ENCODE assay signal across 29 cellular contexts in the genomic region with DNA sequence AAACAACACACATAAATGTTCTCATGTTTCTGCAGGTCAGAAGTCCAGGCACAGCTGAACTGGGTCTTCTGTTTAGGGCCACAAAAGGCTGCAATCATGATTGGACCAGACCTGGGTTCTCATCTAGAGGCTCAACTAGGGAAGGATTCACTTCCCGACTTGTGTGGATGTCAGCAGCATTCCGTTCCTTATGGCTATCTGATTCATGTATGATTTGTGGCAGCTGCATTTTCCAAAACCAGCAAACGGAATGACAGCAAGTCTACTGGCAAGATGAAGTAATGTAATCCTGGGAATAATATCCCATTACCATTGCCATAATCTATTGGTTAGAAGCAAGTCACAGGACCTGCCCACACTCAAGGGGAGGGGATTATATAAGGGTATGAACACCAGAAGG. TPM values are rescaled to one million over a fixed set of nuclear protein-coding genes. Genes with fewer than 3 reads are reported as not detected.
"Had no signal": no experiment of that assay in that cellular context is flagged by ENCODE, and none has a peak within 500 bp of the region (broad histone marks: within the 10 kb centered on the region; RNA-seq: fewer than 3 reads in every experiment).

No MANE protein-coding gene starts in this region.

- H3K27ac ChIP-seq: coronary artery, esophagus muscularis mucosa, lower lobe of right lung, pancreas, right lobe of liver, stomach, thoracic aorta, tibial nerve, upper lobe of left lung, uterus had no signal

- H3K9me3 ChIP-seq: esophagus muscularis mucosa, lower lobe of right lung, pancreas, right lobe of liver, stomach, thoracic aorta, tibial nerve, upper lobe of left lung, uterus had no signal

- H3K36me3 ChIP-seq: lower lobe of right lung, pancreas, right lobe of liver, stomach, thoracic aorta, uterus had no signal

- H3K27me3 ChIP-seq: esophagus muscularis mucosa, pancreas, right lobe of liver, stomach, tibial nerve, upper lobe of left lung, uterus had no signal

- H3K4me2 ChIP-seq: smooth muscle cell had no signal

- H3K4me3 ChIP-seq: coronary artery, esophagus muscularis mucosa, lower lobe of right lung, pancreas, right lobe of liver, smooth muscle cell, stomach, thoracic aorta, tibial nerve, upper lobe of left lung, uterus had no signal

- FAIRE-seq: endothelial cell of umbilical vein, keratinocyte, pancreas had no signal

- H3K4me1 ChIP-seq: lower lobe of right lung, pancreas, right lobe of liver, stomach, tibial nerve, upper lobe of left lung, uterus had no signal

- DNase-seq: dermis blood vessel endothelial cell; effector memory CD4-positive, alpha-beta T cell; foreskin melanocyte; left ventricle myocardium superior; lower lobe of right lung; natural killer cell; occipital lobe; pancreas; right lobe of liver; stimulated activated CD4-positive, alpha-beta T cell treated with anti-CD3 and anti-CD28 coated beads, Interleukin-12 subunit alpha, Interleukin-12 subunit beta, amount 100 ng/mL, for 4 hours; stimulated activated CD4-positive, alpha-beta T cell treated with anti-CD3 and anti-CD28 coated beads, Interleukin-1b, Interleukin-23, amount 100 ng/mL, for 48 hours; stimulated activated CD4-positive, alpha-beta T cell treated with anti-CD3 and anti-CD28 coated beads, Interleukin-4, amount 100 ng/mL, for 1 hour; stimulated activated CD8-positive, alpha-beta memory T cell treated with anti-CD3 and anti-CD28 coated beads, Interleukin-4, amount 100 ng/mL, for 48 hours; stimulated activated naive CD4-positive, alpha-beta T cell; stomach; substantia nigra; upper lobe of left lung; uterus had no signal

RNA-seq across cellular contexts. Expression of a gene that starts 59.4 kb away (rescaled TPM):
- total RNA-seq: dermis blood vessel endothelial cell, endothelial cell of umbilical vein, epithelial cell of proximal tubule, esophagus muscularis mucosa, fibroblast of lung, left ventricle myocardium superior, mesenteric fat pad, natural killer cell, smooth muscle cell, thoracic aorta, tibial nerve had no signal
- polyA plus RNA-seq: endothelial cell of umbilical vein, fibroblast of lung, keratinocyte, neural cell, smooth muscle cell had no signal
